Comparison of ENCODE assay signal across 8 cellular contexts in the genomic region with DNA sequence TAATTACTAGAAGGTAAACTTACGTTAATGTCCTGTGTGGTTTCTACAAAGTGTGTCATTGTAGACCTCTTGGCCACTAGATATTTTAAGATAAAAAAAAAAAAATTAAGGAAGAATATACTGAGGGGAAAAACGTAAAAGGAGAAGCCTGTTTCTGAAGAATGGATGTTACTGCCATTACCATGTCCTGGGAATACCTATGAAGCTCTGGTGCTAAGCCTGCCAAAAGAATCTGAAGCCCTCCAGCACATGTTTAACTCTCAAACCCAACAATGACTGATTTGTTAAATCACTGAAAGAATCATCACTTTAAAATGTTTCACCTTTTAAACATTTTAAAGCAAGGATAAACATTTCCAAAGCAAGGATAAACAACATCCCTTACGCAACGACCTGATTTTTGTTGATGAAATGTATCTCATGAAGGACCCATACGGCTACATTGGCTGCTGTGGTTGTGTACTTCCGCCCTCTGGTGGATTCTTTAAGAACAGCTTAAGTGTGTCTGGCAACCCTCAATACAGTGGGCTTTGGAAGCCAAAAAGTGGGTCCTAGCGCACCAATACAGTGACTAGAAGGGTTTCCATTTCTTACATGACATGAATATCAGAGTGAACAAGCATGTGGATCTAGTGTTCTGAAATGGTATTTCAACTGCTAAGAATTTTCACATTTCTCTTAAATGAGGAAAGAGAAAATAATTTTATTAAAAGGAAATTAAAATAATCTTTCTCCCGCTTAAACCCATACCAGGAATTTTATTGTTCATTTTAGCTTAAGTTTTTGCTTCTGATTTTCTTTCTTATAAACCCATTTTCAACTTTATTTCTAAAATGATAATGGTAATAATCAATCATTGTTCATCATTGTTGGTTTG.
DNase-seq lines count a peak whose midpoint lies in the region; ATAC-seq and FAIRE-seq lines count a peak whose summit lies in the region.

No MANE protein-coding gene starts in this region.

- in situ Hi-C loops in Caki2 (cut with HindIII; ENCODE audit: low pct_unique_long_range_greater_than_20kb, low sequenced_read_pairs), result no loop called here

- ATAC-seq in GM19324 (IDR thresholded peaks at IDR 0.05; ENCODE audit: low FRiP score, unreplicated experiment) (peak; percentile 69), HG03342 (IDR thresholded peaks at IDR 0.05; ENCODE audit: unreplicated experiment) (peak; percentile 96)

- H3K4me3 Mint-ChIP-seq in activated CD4-positive, alpha-beta T cell treated with anti-CD3 and anti-CD28 coated beads, Interleukin-2, amount 10 ng/mL, durations not matched to agents 24 days and 14 days, result no peak overlapping the region

- peak; percentile 73 for FAIRE-seq in endometrium (lab: Jason Lieb, UNC)

- no peaks in the 10 kb centered on the region for H3K27me3 Mint-ChIP-seq in activated CD4-positive, alpha-beta T cell treated with anti-CD3 and anti-CD28 coated beads, Interleukin-2, amount 10 ng/mL, durations not matched to agents 24 days and 14 days

- DNase-seq in Caki2 (ENCODE audit: low read depth) (peak; percentile 46), NCI-H446 (lab: John Stamatoyannopoulos, UW) (peak; percentile 24 to 66), mucosa of gallbladder (ENCODE audit: low spot score) (peak; percentile 58), superior temporal gyrus (ENCODE audit: extremely low spot score) (peak; percentile 95)
- DNase-seq in activated CD4-positive, alpha-beta T cell treated with anti-CD3 and anti-CD28 coated beads, Interleukin-2, amount 10 ng/mL, durations not matched to agents 24 days and 14 days, result peak; percentile 83

- intact Hi-C loops in activated CD4-positive, alpha-beta T cell treated with anti-CD3 and anti-CD28 coated beads, Interleukin-2, amount 10 ng/mL, durations not matched to agents 24 days and 14 days (cut with micrococcal nuclease), result loop anchor here (1.0 to 5.0 kb wide), 2 partner anchors 249 to 342 kb away; no protein-coding TSS in a partner anchor

- H3K36me3 Mint-ChIP-seq in activated CD4-positive, alpha-beta T cell treated with anti-CD3 and anti-CD28 coated beads, Interleukin-2, amount 10 ng/mL, durations not matched to agents 24 days and 14 days (ENCODE audit: low read depth), result peaks cover under 1% of the 10 kb centered on the region

- H3K9me3 Mint-ChIP-seq in activated CD4-positive, alpha-beta T cell treated with anti-CD3 and anti-CD28 coated beads, Interleukin-2, amount 10 ng/mL, durations not matched to agents 24 days and 14 days, result no peaks in the 10 kb centered on the region

- no peak overlapping the region for H3K27ac Mint-ChIP-seq in activated CD4-positive, alpha-beta T cell treated with anti-CD3 and anti-CD28 coated beads, Interleukin-2, amount 10 ng/mL, durations not matched to agents 24 days and 14 days

- H3K4me1 Mint-ChIP-seq in activated CD4-positive, alpha-beta T cell treated with anti-CD3 and anti-CD28 coated beads, Interleukin-2, amount 10 ng/mL, durations not matched to agents 24 days and 14 days, result no peaks in the 10 kb centered on the region

Comparison
In these comparisons a context has a peak if more than half of its experiments do, and no peak if none do; other contexts are left out.
1. Peak in every context shown above with its lines: DNase-seq and ATAC-seq.
2. DNase-seq: peak in every context shown above with its lines; median percentile 95 in superior temporal gyrus; 83 in activated CD4-positive, alpha-beta T cell treated with anti-CD3 and anti-CD28 coated beads, Interleukin-2, amount 10 ng/mL, durations not matched to agents 24 days and 14 days; 58 in mucosa of gallbladder; 46 in Caki2; 45 in NCI-H446.